ENCODE assay signal across 8 cellular contexts in the genomic region with DNA sequence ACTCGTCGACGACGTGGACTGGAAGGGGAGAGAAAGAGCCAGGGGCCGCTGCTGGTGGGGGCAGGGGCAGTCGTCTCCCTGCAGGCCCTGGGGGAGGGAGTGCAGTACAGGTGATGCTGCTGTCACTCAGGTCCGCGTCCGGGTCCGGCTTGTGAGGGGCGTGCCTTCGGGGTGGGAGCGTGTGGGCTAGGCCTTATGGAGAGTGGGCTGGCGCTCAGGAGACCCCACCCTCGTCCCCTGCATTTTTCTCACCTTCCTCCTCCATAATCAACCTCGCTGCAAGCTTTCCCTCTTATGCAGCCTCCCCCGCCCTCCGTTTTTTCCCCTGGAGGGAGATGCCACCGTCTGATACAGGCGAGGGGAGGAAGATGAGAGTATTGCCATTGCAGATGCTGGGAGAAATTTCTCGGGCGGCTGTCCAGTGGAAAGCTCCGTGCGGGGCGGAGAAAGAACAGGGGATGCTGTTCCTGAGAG. TPM values are rescaled to one million over a fixed set of nuclear protein-coding genes. Genes with fewer than 3 reads are reported as not detected.
A peak's percentile ranks its signal among the peaks of the same experiment; 100 is the strongest.
DNase-seq lines count a peak whose midpoint lies in the region; ATAC-seq and TF ChIP-seq lines count a peak whose summit lies in the region.

No MANE protein-coding gene starts in this region.

- peak overlapping the region; percentile 80 for H3K27ac Mint-ChIP-seq in osteocyte (ENCODE audit: unreplicated experiment)

- no peak for TF ChIP-seq CTCF in osteocyte (IDR thresholded peaks at IDR 0.05)
- TF ChIP-seq CTCF in upper lobe of right lung (IDR thresholded peaks at IDR 0.05) = no peak

- DNase-seq in DMS79 (lab: John Stamatoyannopoulos, UW) = peak; percentile 34
- peak; percentile 71 for DNase-seq in HuH-7.5 (ENCODE audit: low spot score)
- peak; percentile 43 for DNase-seq in RPMI8226
- peak; percentile 25 for DNase-seq in activated gamma-delta T cell treated with anti-CD3 and anti-CD28 coated beads, Interleukin-2, amount 50 U/mL, for 16 hours (ENCODE audit: low read depth)
- DNase-seq in germinal center (ENCODE audit: low spot score) = peak; percentile 57
- DNase-seq in osteocyte (ENCODE audit: extremely low spot score, unreplicated experiment) = peak; percentile 83
- no peak for DNase-seq in upper lobe of right lung

- no peaks in the 10 kb centered on the region for H3K27me3 Mint-ChIP-seq in osteocyte (ENCODE audit: unreplicated experiment)

- no peaks in the 10 kb centered on the region for H3K36me3 Mint-ChIP-seq in osteocyte (ENCODE audit: unreplicated experiment)

- peak overlapping the region; percentile 95 for H3K27ac ChIP-seq in upper lobe of right lung

- H3K27me3 ChIP-seq in upper lobe of right lung = no peaks in the 10 kb centered on the region

- H3K4me3 ChIP-seq in upper lobe of right lung = peak overlapping the region; percentile 97

- no peaks in the 10 kb centered on the region for H3K9me3 Mint-ChIP-seq in osteocyte (ENCODE audit: unreplicated experiment)

- peak overlapping the region; percentile 89 for H3K4me3 Mint-ChIP-seq in osteocyte (ENCODE audit: unreplicated experiment)

- no peaks in the 10 kb centered on the region for H3K36me3 ChIP-seq in upper lobe of right lung

- peaks cover 34% of the 10 kb centered on the region for H3K4me1 Mint-ChIP-seq in osteocyte (ENCODE audit: unreplicated experiment)

- H3K9me3 ChIP-seq in upper lobe of right lung = no peaks in the 10 kb centered on the region

- peaks cover 48% of the 10 kb centered on the region for H3K4me1 ChIP-seq in upper lobe of right lung

- intact Hi-C loops in upper lobe of right lung (cut with DNase I) = no loop called here

- peak; percentile 27 for ATAC-seq in GM21576 (IDR thresholded peaks at IDR 0.05; ENCODE audit: unreplicated experiment)
- ATAC-seq in upper lobe of right lung = peak; percentile 30

RNA-seq across cellular contexts. Expression of a gene that starts 0.6 kb away (rescaled TPM):
- total RNA-seq in osteocyte (75.8 and 76.2 TPM in 2 replicates), upper lobe of right lung (69.4 TPM)

RNA-seq across cellular contexts. Expression of a gene that starts 3.8 kb away (rescaled TPM):
- total RNA-seq in osteocyte (36.8 and 40.0 TPM in 2 replicates), upper lobe of right lung (23.9 TPM)

RNA-seq across cellular contexts. Expression of a gene that starts 32.3 kb away (rescaled TPM):
- total RNA-seq in osteocyte (33.8 and 33.9 TPM in 2 replicates), upper lobe of right lung (29.8 TPM)
